In genomic region chr12:58288191-58288590, GRCh38 we compare ENCODE assay signal across 21 cellular contexts.
DNase-seq lines count a peak whose midpoint lies in the region; ATAC-seq and TF ChIP-seq lines count a peak whose summit lies in the region.
"Had no signal": no experiment of that assay in that cellular context is flagged by ENCODE, and none has a peak within 500 bp of the region (broad histone marks: within the 10 kb centered on the region; RNA-seq: fewer than 3 reads in every experiment).

No MANE protein-coding gene starts in this region.

- 23% methylated on average over 6 of the region's 6 CpGs for WGBS in SK-N-SH (ENCODE audit: low lambda C conversion rate)

- no peak overlapping the region for H3K4me2 ChIP-seq in SK-N-SH
- H3K4me2 ChIP-seq: BLaER1 treated with 17β-estradiol and CSF1 and Interleukin-3, amounts not matched to agents 10 nM and 100 nM had no signal

- POLR2A ChIA-PET in SK-N-SH (lab: Yijun Ruan, JAX), result no interaction called here

- no peaks in the 10 kb centered on the region for H3K79me2 ChIP-seq in SK-N-SH (ENCODE audit: insufficient read depth)

- H3K36me3 ChIP-seq in SK-N-SH (replicated peaks in 1 of 2; ENCODE audit: control insufficient read depth in 1 of 2, insufficient read depth in 2 of 2, low read length in 1 of 2), result no peaks in the 10 kb centered on the region
- H3K36me3 ChIP-seq in brain microvascular endothelial cell (replicated peaks), result no peaks in the 10 kb centered on the region
- H3K36me3 ChIP-seq: BLaER1 treated with 17β-estradiol and CSF1 and Interleukin-3, amounts not matched to agents 10 nM and 100 nM; esophagus muscularis mucosa; HAP-1; right lobe of liver had no signal

- no peak for ATAC-seq in HG03442 (IDR thresholded peaks at IDR 0.05; ENCODE audit: unreplicated experiment)
- ATAC-seq: right lobe of liver; stimulated activated effector memory CD8-positive, alpha-beta T cell treated with anti-CD3 and anti-CD28 coated beads, Interleukin-12 subunit alpha, Interleukin-12 subunit beta, amount 100 ng/mL, for 72 hours; WTC11 had no signal

- no peaks in the 10 kb centered on the region for H3K9me3 ChIP-seq in SK-N-SH
- H3K9me3 ChIP-seq: esophagus muscularis mucosa, HAP-1, right lobe of liver had no signal

- H3K4me1 ChIP-seq in SK-N-SH (ENCODE audit: control insufficient read depth in 1 of 2, insufficient read depth in 2 of 2, low read depth in 1 of 2, low read length in 1 of 2), result no peaks in the 10 kb centered on the region
- H3K4me1 ChIP-seq: BLaER1 treated with 17β-estradiol and CSF1 and Interleukin-3, amounts not matched to agents 10 nM and 100 nM; right lobe of liver had no signal

- no peak overlapping the region for H3K9ac ChIP-seq in SK-N-SH
- H3K9ac ChIP-seq: BLaER1 treated with 17β-estradiol and CSF1 and Interleukin-3, amounts not matched to agents 10 nM and 100 nM had no signal

- no peak for TF ChIP-seq EP300 in SK-N-SH (IDR thresholded peaks at IDR 0.05; ENCODE audit: borderline replicate concordance in 1 of 2, low read depth in 1 of 2, low read length in 1 of 2)

- no peaks in the 10 kb centered on the region for H4K20me1 ChIP-seq in SK-N-SH (ENCODE audit: insufficient read depth)
- H4K20me1 ChIP-seq: BLaER1 treated with 17β-estradiol and CSF1 and Interleukin-3, amounts not matched to agents 10 nM and 100 nM had no signal

- in situ Hi-C loops in brain microvascular endothelial cell (cut with HindIII; ENCODE audit: low pct_ligation_motif_present, low sequenced_read_pairs), result no loop called here

- no peak for TF ChIP-seq RAD21 in SK-N-SH (IDR thresholded peaks at IDR 0.05; ENCODE audit: low read length)

- H3K9me2 ChIP-seq in SK-N-SH, result no peaks in the 10 kb centered on the region

- H3K4me3 ChIP-seq in SK-N-SH (ENCODE audit: low read depth in 2 of 2, low read length in 1 of 2) (no peak overlapping the region), fibroblast of villous mesenchyme (ENCODE audit: low read depth, low read length) (no peak overlapping the region), brain microvascular endothelial cell (ENCODE audit: low read depth, low read length) (no peak overlapping the region)
- H3K4me3 ChIP-seq: BLaER1 treated with 17β-estradiol and CSF1 and Interleukin-3, amounts not matched to agents 10 nM and 100 nM; esophagus muscularis mucosa; HAP-1; lung; right lobe of liver had no signal

- DNase-seq in AG20443 (ENCODE audit: low spot score) (peak; percentile 42), GM04504 (ENCODE audit: low read depth) (peak; percentile 81), SK-N-SH (peak; percentile 9), fibroblast of villous mesenchyme (ENCODE audit: low read depth) (peak; percentile 81), ureter (ENCODE audit: low spot score) (no peak), brain microvascular endothelial cell (no peak)
- DNase-seq: activated CD4-positive, alpha-beta memory T cell treated with anti-CD3 and anti-CD28 coated beads for 36 hours; activated gamma-delta T cell treated with Interleukin-2 at 50 U/mL for 16 hours; activated T-cell treated with anti-CD3 and anti-CD28 coated beads for 4 hours; amniotic stem cell; effector memory CD4-positive, alpha-beta T cell; NCI-H1930; right lobe of liver; T-helper 2 cell had no signal

- no peak overlapping the region for H2AFZ ChIP-seq in SK-N-SH (ENCODE audit: low read depth)

- H3K27ac ChIP-seq in SK-N-SH (ENCODE audit: low read depth in 2 of 2, low read length in 1 of 2) (no peak overlapping the region), brain microvascular endothelial cell (no peak overlapping the region)
- H3K27ac ChIP-seq: BLaER1 treated with 17β-estradiol and CSF1 and Interleukin-3, amounts not matched to agents 10 nM and 100 nM; esophagus muscularis mucosa; right lobe of liver had no signal

- CTCF ChIA-PET in SK-N-SH (lab: Yijun Ruan, JAX), result no interaction called here

- no peaks in the 10 kb centered on the region for H3F3A ChIP-seq in SK-N-SH (replicated peaks; ENCODE audit: insufficient read depth)

- H3K27me3 ChIP-seq in SK-N-SH (ENCODE audit: insufficient read depth) (peaks cover 20% of the 10 kb centered on the region), brain microvascular endothelial cell (replicated peaks) (no peaks in the 10 kb centered on the region)
- H3K27me3 ChIP-seq: BLaER1 treated with 17β-estradiol and CSF1 and Interleukin-3, amounts not matched to agents 10 nM and 100 nM; esophagus muscularis mucosa; right lobe of liver had no signal

- TF ChIP-seq CTCF in SK-N-SH (IDR thresholded peaks at IDR 0.05) (no peak), fibroblast of villous mesenchyme (IDR thresholded peaks at IDR 0.05; ENCODE audit: insufficient read depth, low read depth, low read length) (no peak), brain microvascular endothelial cell (IDR thresholded peaks at IDR 0.05; ENCODE audit: low read depth, low read length, missing control alignments) (no peak)

TF ChIP-seq in SK-N-SH, 30 proteins besides CTCF, POLR2A, EP300 and RAD21:
- TF ChIP-seq, protein P1, sequence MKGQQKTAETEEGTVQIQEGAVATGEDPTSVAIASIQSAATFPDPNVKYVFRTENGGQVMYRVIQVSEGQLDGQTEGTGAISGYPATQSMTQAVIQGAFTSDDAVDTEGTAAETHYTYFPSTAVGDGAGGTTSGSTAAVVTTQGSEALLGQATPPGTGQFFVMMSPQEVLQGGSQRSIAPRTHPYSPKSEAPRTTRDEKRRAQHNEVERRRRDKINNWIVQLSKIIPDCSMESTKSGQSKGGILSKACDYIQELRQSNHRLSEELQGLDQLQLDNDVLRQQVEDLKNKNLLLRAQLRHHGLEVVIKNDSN (IDR thresholded peaks at IDR 0.05; ENCODE audit: borderline replicate concordance, low read depth), result peak; percentile 38; the same call in 1 of the 2 replicates
- TF ChIP-seq TAF1 (IDR thresholded peaks at IDR 0.05; ENCODE audit: borderline replicate concordance, low read depth, low read length) (no peak), TCF12 (IDR thresholded peaks at IDR 0.05) (peak; percentile 64; the same call in 1 of the 2 replicates)

Comparison
In these comparisons a context has a peak if more than half of its experiments do, and no peak if none do; other contexts are left out.
1. DNase-seq: peak in AG20443 (single experiment), GM04504 (single experiment), SK-N-SH (single experiment) and fibroblast of villous mesenchyme (single experiment); none in ureter (single experiment) and brain microvascular endothelial cell (single experiment).